Comparison of ENCODE assay signal across 1 cellular context in genomic region chr20:59829415-59830106, GRCh38.
TF ChIP-seq lines count a peak whose summit lies in the region.

No MANE protein-coding gene starts in this region.

TF ChIP-seq in H1, 55 proteins besides CTCF, POLR2A, EP300 and RAD21:
- TF ChIP-seq ASH2L (IDR thresholded peaks at IDR 0.05; ENCODE audit: low read length), result no peak
- TF ChIP-seq POLR2AphosphoS5 (IDR thresholded peaks at IDR 0.05; ENCODE audit: low read depth, low read length), result no peak
- TF ChIP-seq SIRT6 (IDR thresholded peaks at IDR 0.05; ENCODE audit: low read length), result no peak
- no peak for TF ChIP-seq RNF2 (IDR thresholded peaks at IDR 0.05; ENCODE audit: borderline replicate concordance, low read depth, low read length, missing control alignments, poor library complexity, severe bottlenecking)
- TF ChIP-seq HDAC2 (IDR thresholded peaks at IDR 0.05; ENCODE audit: borderline replicate concordance in 1 of 2, low read depth in 2 of 2, low read length in 2 of 2), result no peak
- no peak for TF ChIP-seq NRF1 (IDR thresholded peaks at IDR 0.05; ENCODE audit: low read depth, low read length)
- TF ChIP-seq POU5F1 (IDR thresholded peaks at IDR 0.05; ENCODE audit: low read depth, low read length), result no peak
- TF ChIP-seq GTF2F1 (IDR thresholded peaks at IDR 0.05; ENCODE audit: borderline replicate concordance, low read depth, low read length), result no peak
- no peak for TF ChIP-seq JUND (IDR thresholded peaks at IDR 0.05; ENCODE audit: low read length)
- no peak for TF ChIP-seq CEBPB (IDR thresholded peaks at IDR 0.05; ENCODE audit: low read depth, low read length)
- no peak for TF ChIP-seq BRCA1 (IDR thresholded peaks at IDR 0.05; ENCODE audit: low read depth, low read length)
- TF ChIP-seq TCF12 (IDR thresholded peaks at IDR 0.05; ENCODE audit: low read depth, low read length), result no peak
- no peak for TF ChIP-seq EZH2 (IDR thresholded peaks at IDR 0.05; ENCODE audit: low read depth, low read length, severe bottlenecking)
- no peak for TF ChIP-seq SIN3A (conservative IDR thresholded peaks at IDR 0.05 in 1 of 2, IDR thresholded peaks at IDR 0.05 in 1 of 2; ENCODE audit: low read depth in 1 of 2, low read length in 2 of 2)
- TF ChIP-seq SUZ12 (IDR thresholded peaks at IDR 0.05; ENCODE audit: low read length), result no peak
